In the genomic region with DNA sequence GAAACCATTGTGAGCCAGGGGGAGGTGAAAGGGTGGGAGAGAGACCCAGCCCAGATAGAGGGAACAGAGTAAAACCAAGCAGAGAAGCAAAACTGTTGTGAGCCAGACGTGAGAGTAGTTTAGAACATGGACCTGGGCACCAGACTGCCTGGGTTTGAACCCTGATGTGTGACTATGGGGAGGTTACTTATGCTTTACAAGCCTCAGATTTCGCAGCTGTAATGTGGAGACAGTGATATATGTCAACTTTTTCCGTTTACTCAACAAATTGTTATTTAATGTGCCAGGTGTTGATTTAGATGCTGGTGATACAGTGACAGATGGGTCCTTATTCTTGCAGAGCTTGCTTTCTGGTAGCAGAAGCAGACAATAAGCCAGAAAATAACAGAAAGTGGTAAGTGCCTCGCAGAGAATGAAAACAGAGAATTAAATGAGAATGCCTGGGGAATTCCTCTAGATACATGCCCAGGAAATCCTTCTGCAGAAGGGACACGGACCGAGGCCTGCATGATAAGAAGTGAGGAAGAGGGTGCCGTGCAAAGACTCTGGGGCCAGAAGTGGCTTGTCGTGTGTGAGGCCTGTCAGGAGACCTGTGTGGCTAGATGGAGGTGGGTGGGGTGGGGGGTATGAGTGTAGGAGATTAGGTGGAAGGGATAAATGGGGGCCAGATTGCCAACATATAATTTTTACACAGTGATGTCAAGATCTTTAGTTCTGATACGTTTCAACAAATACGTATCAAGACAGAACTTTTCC, we compare ENCODE assay signal across 8 cellular contexts. TPM values are rescaled to one million over a fixed set of nuclear protein-coding genes. Genes with fewer than 3 reads are reported as not detected.
DNase-seq lines count a peak whose midpoint lies in the region; ATAC-seq and TF ChIP-seq lines count a peak whose summit lies in the region.
"Had no signal": no experiment of that assay in that cellular context is flagged by ENCODE, and none has a peak within 500 bp of the region (broad histone marks: within the 10 kb centered on the region; RNA-seq: fewer than 3 reads in every experiment).

No MANE protein-coding gene starts in this region.

- H3K79me2 ChIP-seq in OCI-LY7 (ENCODE audit: insufficient read depth, low read depth, low read length): peaks cover 56% of the 10 kb centered on the region; the same call in 1 of the 2 replicates

- H3K9me3 ChIP-seq in OCI-LY7 (ENCODE audit: low read length): no peaks in the 10 kb centered on the region

- DNase-seq in OCI-LY7 (ENCODE audit: low spot score): peak; percentile 62
- no peak for DNase-seq in effector CD4-positive, alpha-beta T cell
- no peak for DNase-seq in RKO (ENCODE audit: low spot score)

- no peak for TF ChIP-seq CTCF in OCI-LY7 (conservative IDR thresholded peaks at IDR 0.05; ENCODE audit: low read length)

- no peaks in the 10 kb centered on the region for H4K20me1 ChIP-seq in OCI-LY7 (ENCODE audit: insufficient read depth, low read length)

- no peaks in the 10 kb centered on the region for H3K27me3 ChIP-seq in layer of hippocampus (ENCODE audit: control insufficient read depth, insufficient read depth, low read length)

- intact Hi-C loops in OCI-LY7 (cut with micrococcal nuclease; ENCODE audit: unreplicated experiment): no loop called here

- CTCF ChIA-PET in OCI-LY7 (lab: Charles Lee; ENCODE audit: unreplicated experiment): no interaction called here

- peak overlapping the region; percentile 63 for H3K4me2 ChIP-seq in OCI-LY7 (ENCODE audit: low read length)

- ATAC-seq in GM19023 (IDR thresholded peaks at IDR 0.05; ENCODE audit: unreplicated experiment) (peak; percentile 19), HG02610 (IDR thresholded peaks at IDR 0.05; ENCODE audit: unreplicated experiment) (peak; percentile 24), esophagus mucosa (no peak)

- H3K4me1 ChIP-seq in OCI-LY7 (ENCODE audit: insufficient read depth, low read length, poor library complexity, severe bottlenecking): peaks cover 36% of the 10 kb centered on the region

- H3K27ac ChIP-seq in OCI-LY7 (ENCODE audit: low read depth, low read length, poor library complexity, severe bottlenecking): peak overlapping the region; percentile 48
- peak overlapping the region; percentile 5 for H3K27ac ChIP-seq in layer of hippocampus (ENCODE audit: low read depth, low read length)

- no peak overlapping the region for H2AFZ ChIP-seq in OCI-LY7 (ENCODE audit: low read length)

- no TSS peak for BruUV-seq in OCI-LY7 (replicated peaks; lab: Mats Ljungman, UMichigan)

- no peaks in the 10 kb centered on the region for H3K36me3 ChIP-seq in OCI-LY7 (ENCODE audit: insufficient read depth, low read length)

- no peaks in the 10 kb centered on the region for H3K9me2 ChIP-seq in OCI-LY7 (ENCODE audit: insufficient read depth, low read length)

- peak overlapping the region; percentile 27 for H3K4me3 ChIP-seq in OCI-LY7 (ENCODE audit: low read depth, low read length, poor library complexity, severe bottlenecking)

- POLR2A ChIA-PET in OCI-LY7 (lab: Charles Lee): interaction anchor here (0.5 to 1.5 kb wide), 3 partner anchors 11 to 131 kb away, joined by 3 to 4 read pairs (median 3); a partner anchor contains a TSS

RNA-seq across cellular contexts. Expression of a gene that starts 15.0 kb away (rescaled TPM):
- total RNA-seq in OCI-LY7 (2014; rRNA removed; shearing (Covaris generic)): 19.2 and 24.2 TPM in 2 replicates
- total RNA-seq in OCI-LY7 (2022) (32.9 and 33.4 TPM in 2 replicates), esophagus mucosa (30.7 TPM)

RNA-seq across cellular contexts. Expression of a gene that starts 43.1 kb away (rescaled TPM):
- not detected in 2 replicates for total RNA-seq in OCI-LY7 (2014; rRNA removed; shearing (Covaris generic))
- total RNA-seq in OCI-LY7 (2022) (not detected in 2 replicates), esophagus mucosa (not detected)
- total RNA-seq: NCI-H460 had no signal
